ENCODE assay signal across 24 cellular contexts in the genomic region with DNA sequence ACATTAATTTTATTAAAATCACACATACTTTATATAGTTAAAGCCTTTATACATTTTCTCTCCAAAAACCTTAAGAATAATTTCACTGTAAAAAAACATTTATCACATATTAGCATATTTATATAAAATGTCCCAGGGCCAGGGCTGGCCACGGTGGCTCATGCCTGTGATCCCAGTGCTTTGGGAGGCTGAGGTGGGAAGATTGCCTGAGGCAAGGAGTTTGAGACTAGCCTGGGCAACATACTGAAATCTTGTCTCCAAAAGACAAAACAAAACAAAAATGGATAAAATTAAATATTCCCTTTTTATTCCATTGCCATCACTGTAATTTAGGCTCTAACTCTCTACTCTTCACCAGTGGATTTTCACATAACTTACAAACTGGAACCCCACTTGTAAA. TPM values are rescaled to one million over a fixed set of nuclear protein-coding genes. Genes with fewer than 3 reads are reported as not detected.
DNase-seq lines count a peak whose midpoint lies in the region; ATAC-seq, FAIRE-seq and TF ChIP-seq lines count a peak whose summit lies in the region.
"Had no signal": no experiment of that assay in that cellular context is flagged by ENCODE, and none has a peak within 500 bp of the region (broad histone marks: within the 10 kb centered on the region; RNA-seq: fewer than 3 reads in every experiment).

No MANE protein-coding gene starts in this region.

- peak overlapping the region in 1 of 2 experiments; percentile 8; a peak in 1 of 4 replicates for H3K9ac ChIP-seq in K562 (ENCODE audit: insufficient read depth in 1 of 2, low read depth in 2 of 2, low read length in 2 of 2)
- H3K9ac ChIP-seq: BLaER1 treated with 17β-estradiol and CSF1 and Interleukin-3, amounts not matched to agents 10 nM and 100 nM had no signal

- H3K27ac ChIP-seq in cardiac muscle cell, result peak overlapping the region; percentile 99
- peak overlapping the region in 1 of 10 donors; percentile 11 for H3K27ac ChIP-seq in heart right ventricle
- H3K27ac ChIP-seq in K562 (ENCODE audit: extremely low read depth, low read depth, low read length), result no peak overlapping the region
- H3K27ac ChIP-seq in thyroid gland, result peak overlapping the region; percentile 68 to 85 (median 75)
- peak overlapping the region in 2 of 4 donors; percentile 44 to 77 for H3K27ac ChIP-seq in Peyer's patch
- H3K27ac ChIP-seq: BLaER1 treated with 17β-estradiol and CSF1 and Interleukin-3, amounts not matched to agents 10 nM and 100 nM; spleen; vagina had no signal

- no peaks in the 10 kb centered on the region for H3K9me1 ChIP-seq in K562 (ENCODE audit: control insufficient read depth, insufficient read depth, low read length)

- no peak for TF ChIP-seq EP300 in K562 (IDR thresholded peaks at IDR 0.05; ENCODE audit: low read length)

- POLR2A ChIA-PET in K562 (lab: Yijun Ruan, JAX), result interaction anchor here (0.7 to 2.0 kb wide), 3 partner anchors 15 to 24 kb away, joined by 3 to 8 read pairs (median 5); no protein-coding TSS in a partner anchor

- H3K4me2 ChIP-seq in K562 (ENCODE audit: insufficient read depth, low read length), result no peak overlapping the region
- H3K4me2 ChIP-seq: BLaER1 treated with 17β-estradiol and CSF1 and Interleukin-3, amounts not matched to agents 10 nM and 100 nM had no signal

- TF ChIP-seq CTCF in cardiac muscle cell (IDR thresholded peaks at IDR 0.05; ENCODE audit: low read depth, low read length), result no peak
- TF ChIP-seq CTCF in heart right ventricle (IDR thresholded peaks at IDR 0.05), result no peak
- no peak for TF ChIP-seq CTCF in K562 (IDR thresholded peaks at IDR 0.05 in 2 of 3, conservative IDR thresholded peaks at IDR 0.05 in 1 of 3; ENCODE audit: insufficient read depth in 2 of 3, low read depth in 1 of 3, low read length in 3 of 3)
- no peak for TF ChIP-seq CTCF in thyroid gland (IDR thresholded peaks at IDR 0.05)
- no peak for TF ChIP-seq CTCF in Peyer's patch (IDR thresholded peaks at IDR 0.05)

- H4K20me1 ChIP-seq in K562 (replicated peaks; ENCODE audit: control insufficient read depth, insufficient read depth, low read length), result no peaks in the 10 kb centered on the region
- H4K20me1 ChIP-seq: BLaER1 treated with 17β-estradiol and CSF1 and Interleukin-3, amounts not matched to agents 10 nM and 100 nM had no signal

- no peak for FAIRE-seq in K562 (lab: Jason Lieb, UNC)
- FAIRE-seq: D721Med, H54 had no signal

- in situ Hi-C loops in K562 (cut with MboI), result no loop called here

- H2AFZ ChIP-seq in K562 (ENCODE audit: low read depth, low read length), result peak overlapping the region; percentile 26

- no peak for ATAC-seq in heart right ventricle
- no peak for ATAC-seq in K562
- ATAC-seq: activated CD8-positive, alpha-beta T cell treated with anti-CD3 and anti-CD28 coated beads for 36 hours had no signal

- TF ChIP-seq RAD21 in K562 (CRISPR knock-in tag; conservative IDR thresholded peaks at IDR 0.05 in 1 of 2, IDR thresholded peaks at IDR 0.05 in 1 of 2), result no peak

- BruUV-seq in K562 (replicated peaks; lab: Mats Ljungman, UMichigan), result no TSS peak

- H3K36me3 ChIP-seq in cardiac muscle cell, result no peaks in the 10 kb centered on the region
- no peaks in the 10 kb centered on the region for H3K36me3 ChIP-seq in heart right ventricle
- no peaks in the 10 kb centered on the region for H3K36me3 ChIP-seq in K562 (ENCODE audit: control insufficient read depth, insufficient read depth, low read length)
- H3K36me3 ChIP-seq in thyroid gland, result no peaks in the 10 kb centered on the region
- no peaks in the 10 kb centered on the region for H3K36me3 ChIP-seq in Peyer's patch
- H3K36me3 ChIP-seq: BLaER1 treated with 17β-estradiol and CSF1 and Interleukin-3, amounts not matched to agents 10 nM and 100 nM; spleen; vagina had no signal

- WGBS in heart right ventricle, 2 donors, result 92 to 97% methylated on average over 1 of the region's 1 CpG
- WGBS in K562 (ENCODE audit: insufficient coverage, low coverage, missing lambda C conversion rate), result 75% methylated on average over 1 of the region's 1 CpG
- WGBS in thyroid gland, 2 donors, result 74 to 85% methylated on average over 1 of the region's 1 CpG

- CTCF ChIA-PET in K562 (lab: Yijun Ruan, JAX; ENCODE audit: low intra/inter-chr PET ratio), result no interaction called here

- H3K27me3 ChIP-seq in cardiac muscle cell, result no peaks in the 10 kb centered on the region
- no peaks in the 10 kb centered on the region for H3K27me3 ChIP-seq in heart right ventricle
- no peaks in the 10 kb centered on the region for H3K27me3 ChIP-seq in K562 (ENCODE audit: control insufficient read depth in 2 of 2, insufficient read depth in 2 of 2, low read length in 2 of 2)
- H3K27me3 ChIP-seq in thyroid gland, result no peaks in the 10 kb centered on the region
- no peaks in the 10 kb centered on the region for H3K27me3 ChIP-seq in Peyer's patch
- H3K27me3 ChIP-seq: BLaER1 treated with 17β-estradiol and CSF1 and Interleukin-3, amounts not matched to agents 10 nM and 100 nM; vagina had no signal

- intact Hi-C loops in heart right ventricle (cut with DNase I), result no loop called here
- intact Hi-C loops in K562 (cut with micrococcal nuclease), result loop anchor here (5.0 kb wide), 1 partner anchor 360 kb away; no protein-coding TSS in a partner anchor
- intact Hi-C loops in thyroid gland (cut with DNase I), result no loop called here

- no peak for DNase-seq in cardiac muscle cell (ENCODE audit: low read depth in 1 of 2, low spot score in 1 of 2)
- no peak for DNase-seq in heart right ventricle
- no peak for DNase-seq in K562 (ENCODE audit: extremely low read depth in 1 of 4, low spot score in 3 of 4)
- peak; percentile 73 for DNase-seq in islet precursor cell
- no peak for DNase-seq in thyroid gland
- DNase-seq in retina, result no peak
- DNase-seq in stimulated activated CD4-positive, alpha-beta T cell treated with anti-CD3 and anti-CD28 coated beads, Interleukin-15, amount 100 ng/mL, for 24 hours, result no peak
- no peak for DNase-seq in Peyer's patch
- DNase-seq: activated CD4-positive, CD25-positive, alpha-beta regulatory T cell; activated CD8-positive, alpha-beta T cell treated with anti-CD3 and anti-CD28 coated beads for 36 hours; activated naive CD4-positive, alpha-beta T cell treated with Interleukin-2 at 50 U/mL for 16 hours; activated T-cell treated with anti-CD3 and anti-CD28 coated beads, Interleukin-2, amount 50 U/mL, for 24 hours; anterior cingulate cortex; GDM1; head of caudate nucleus; NCI-H187 treated with DMSO at 0.1 percent for 48 hours; NK-92 treated with Interleukin-12 subunit alpha and Interleukin-12 subunit beta, amount 100 ng/mL, for 24 hours; spleen; stimulated activated CD8-positive, alpha-beta memory T cell treated with anti-CD3 and anti-CD28 coated beads, Interleukin-4, amount 100 ng/mL, for 48 hours; T-helper 1 cell had no signal

- no peaks in the 10 kb centered on the region for H3K79me2 ChIP-seq in K562 (ENCODE audit: control insufficient read depth, insufficient read depth, low read length)

- H3K4me1 ChIP-seq in cardiac muscle cell (ENCODE audit: low read depth), result peaks cover 38% of the 10 kb centered on the region
- peaks cover 0 to 53% (median 24%) of the 10 kb centered on the region in 9 donors for H3K4me1 ChIP-seq in heart right ventricle
- peaks cover 48 to 52% of the 10 kb centered on the region in 2 experiments for H3K4me1 ChIP-seq in K562 (replicated peaks in 1 of 2; ENCODE audit: control insufficient read depth in 2 of 2, insufficient read depth in 2 of 2, low read length in 2 of 2)
- peaks cover 14 to 50% of the 10 kb centered on the region in 2 donors for H3K4me1 ChIP-seq in thyroid gland
- H3K4me1 ChIP-seq in Peyer's patch, result peaks cover 0 to 31% (median 4%) of the 10 kb centered on the region in 4 donors

- TF ChIP-seq POLR2A in K562 (conservative IDR thresholded peaks at IDR 0.05), result no peak
- TF ChIP-seq POLR2A in thyroid gland (IDR thresholded peaks at IDR 0.05), result no peak
- TF ChIP-seq POLR2A in Peyer's patch (IDR thresholded peaks at IDR 0.05), result no peak

- no peak overlapping the region for H3K4me3 ChIP-seq in cardiac muscle cell
- H3K4me3 ChIP-seq in heart right ventricle, result no peak overlapping the region
- no peak overlapping the region for H3K4me3 ChIP-seq in K562
- no peak overlapping the region for H3K4me3 ChIP-seq in thyroid gland (replicated peaks in 1 of 3)
- no peak overlapping the region for H3K4me3 ChIP-seq in Peyer's patch
- H3K4me3 ChIP-seq: BLaER1 treated with 17β-estradiol and CSF1 and Interleukin-3, amounts not matched to agents 10 nM and 100 nM; spleen; vagina had no signal

- H3K9me3 ChIP-seq in cardiac muscle cell (ENCODE audit: low read depth) (no peaks in the 10 kb centered on the region), heart right ventricle (no peaks in the 10 kb centered on the region), K562 (replicated peaks; ENCODE audit: control insufficient read depth, insufficient read depth, low read depth, low read length) (no peaks in the 10 kb centered on the region), thyroid gland (no peaks in the 10 kb centered on the region), Peyer's patch (no peaks in the 10 kb centered on the region)
- H3K9me3 ChIP-seq: BLaER1 treated with 17β-estradiol and CSF1 and Interleukin-3, amounts not matched to agents 10 nM and 100 nM; spleen; vagina had no signal

TF ChIP-seq in K562, 482 proteins besides CTCF, POLR2A, EP300 and RAD21 (continues in another document):
- TF ChIP-seq XRCC3 (IDR thresholded peaks at IDR 0.05), result no peak

RNA-seq across cellular contexts. Expression of a gene that starts 43.0 kb away (rescaled TPM):
- 15.8 and 21.5 TPM in 2 replicates for total RNA-seq in cardiac muscle cell
- polyA plus RNA-seq in cardiac muscle cell, result 14.7 and 20.0 TPM in 2 replicates
- total RNA-seq in heart right ventricle, result 100 to 1,000 TPM in 1 of 10 donors, 10 to 100 TPM in 7, 1 to 10 TPM in 2; 9.2 to 106 (median 18.0) TPM
- polyA plus RNA-seq in heart right ventricle, result 10 to 100 TPM in 1 of 2 donors, 1 to 10 TPM in 1; 9.4 to 10.8 TPM
- 217 and 312 TPM in 2 replicates for total RNA-seq in K562 (2011; cell fraction: chromatin; rRNA removed; ENCODE audit: low replicate concordance)
- total RNA-seq in K562 (2011; cell fraction: nucleolus; rRNA removed), result 221 and 239 TPM in 2 replicates
- 299 and 384 TPM in 2 replicates for total RNA-seq in K562 (2011; cell fraction: nucleoplasm; rRNA removed)
- 169 and 190 TPM in 2 replicates for total RNA-seq in K562 (2014; rRNA removed)
- total RNA-seq in K562 (2014; rRNA removed; fragmentation: Illumina TruSeq; extraction: Trizol), result 175 and 193 TPM in 2 replicates
- 211 and 212 TPM in 2 replicates for total RNA-seq in K562 (2015; rRNA removed; fragmentation: Illumina TruSeq; extraction: Trizol)
- total RNA-seq in K562 (2021), result 358 and 364 TPM in 2 replicates
- polyA plus RNA-seq in K562 (2011; rRNA removed), result 296 and 429 TPM in 2 replicates
- 314 and 336 TPM in 2 replicates for polyA plus RNA-seq in K562 (2011; cell fraction: cytosol; rRNA removed)
- 653 and 742 TPM in 2 replicates for polyA plus RNA-seq in K562 (2011; cell fraction: nucleus; rRNA removed)
- 412 and 745 TPM in 2 replicates for polyA plus RNA-seq in K562 (2012)
- 574 and 789 TPM in 2 replicates for polyA plus RNA-seq in K562 (2014; fragmentation: Illumina TruSeq; extraction: Trizol)
- polyA plus RNA-seq in K562 (2014; fragmentation: Nextera tagmentation; extraction: Ambion mirVana), result 10 to 100 TPM; 19.0 to 62.4 TPM
- 235 and 249 TPM in 2 replicates for polyA plus RNA-seq in K562 (2014; rRNA removed)
- 158 and 187 TPM in 2 replicates for polyA minus RNA-seq in K562 (2011; rRNA and poly(A)+ RNA removed)
- 162 and 207 TPM in 2 replicates for polyA minus RNA-seq in K562 (2011; cell fraction: cytosol; rRNA and poly(A)+ RNA removed)
- polyA minus RNA-seq in K562 (2011; cell fraction: nucleus; rRNA and poly(A)+ RNA removed), result 177 and 202 TPM in 2 replicates
- total RNA-seq in thyroid gland, result 10 to 100 TPM; 13.1 to 54.5 (median 22.2) TPM
- 10 to 100 TPM; 36.6 to 78.4 (median 49.2) TPM for total RNA-seq in Peyer's patch
